18 cellular contexts compared by ENCODE assay signal in genomic region chr12:41436076-41436475, GRCh38.
"Had no signal": no experiment of that assay in that cellular context is flagged by ENCODE, and none has a peak within 500 bp of the region (broad histone marks: within the 10 kb centered on the region; RNA-seq: fewer than 3 reads in every experiment).

No MANE protein-coding gene starts in this region.

- H3K9me3 ChIP-seq: heart left ventricle, neutrophil, ovary, psoas muscle, upper lobe of left lung had no signal

- H3K27me3 ChIP-seq: heart left ventricle, neutrophil, ovary, upper lobe of left lung had no signal

- DNase-seq: activated CD4-positive, alpha-beta memory T cell treated with anti-CD3 and anti-CD28 coated beads, Interleukin-2, amount 10 ng/mL, durations not matched to agents 7 days and 5 days; activated CD4-positive, alpha-beta T cell treated with anti-CD3 and anti-CD28 coated beads, Interleukin-2, amount 10 ng/mL, durations not matched to agents 24 days and 14 days; activated effector memory CD4-positive, alpha-beta T cell treated with anti-CD3 and anti-CD28 coated beads, Interleukin-2, amount 50 U/mL, for 16 hours; activated naive CD4-positive, alpha-beta T cell treated with anti-CD3 and anti-CD28 coated beads, Interleukin-2, amount 50 U/mL, for 16 hours; activated naive CD8-positive, alpha-beta T cell treated with anti-CD3 and anti-CD28 coated beads, Interleukin-2, amount 50 U/mL, for 24 hours; activated T-cell treated with anti-CD3 and anti-CD28 coated beads for 4 hours; anterior cingulate cortex; heart left ventricle; islet precursor cell; left cardiac atrium; ovary; psoas muscle; right cardiac atrium; stimulated activated CD4-positive, alpha-beta T cell treated with anti-CD3 and anti-CD28 coated beads, Interleukin-4, amount 100 ng/mL, for 24 hours; stimulated activated naive CD8-positive, alpha-beta T cell treated with anti-CD3 and anti-CD28 coated beads, Interleukin-15, Interleukin-2, amounts not matched to agents 100 U/mL and 50 U/mL, for 24 hours; upper lobe of left lung had no signal

- H3K4me1 ChIP-seq: heart left ventricle, psoas muscle, upper lobe of left lung had no signal

- H3K36me3 ChIP-seq: heart left ventricle, neutrophil, ovary, upper lobe of left lung had no signal

- H3K4me3 ChIP-seq: heart left ventricle, ovary, psoas muscle, upper lobe of left lung had no signal

- H3K27ac ChIP-seq: epithelial cell of prostate, heart left ventricle, neutrophil, ovary, psoas muscle, upper lobe of left lung had no signal
